8 cellular contexts compared by ENCODE assay signal in genomic region chr1:110207831-110208230, GRCh38. TPM values are rescaled to one million over a fixed set of nuclear protein-coding genes. Genes with fewer than 3 reads are reported as not detected.
DNase-seq lines count a peak whose midpoint lies in the region; ATAC-seq and TF ChIP-seq lines count a peak whose summit lies in the region.

No MANE protein-coding gene starts in this region.

- WGBS in testis, 2 donors, result 48 to 74% methylated on average over 3 to 5 of the region's 5 CpGs

- CTCF ChIA-PET in PC-3 (lab: Charles Lee), result interaction anchor here (0.5 to 4.3 kb wide), 12 partner anchors 11 to 288 kb away, joined by 3 to 53 read pairs (median 6); no protein-coding TSS in a partner anchor

- TF ChIP-seq POLR2A in testis (IDR thresholded peaks at IDR 0.05), result no peak

- H3K27me3 Mint-ChIP-seq in CD14-positive monocyte (ENCODE audit: low read depth in 3 of 3), result peaks cover 17 to 25% (median 23%) of the 10 kb centered on the region in 3 donors
- peaks cover 3% of the 10 kb centered on the region for H3K27me3 Mint-ChIP-seq in activated T-cell treated with anti-CD3 and anti-CD28 coated beads, Interleukin-2, amount 50 U/mL, for 4 hours (ENCODE audit: low read depth)

- H3K4me3 ChIP-seq in HAP-1 (no peak overlapping the region), PC-3 (ENCODE audit: low read length) (no peak overlapping the region), fibroblast of mammary gland (ENCODE audit: control insufficient read depth, low read depth, low read length) (no peak overlapping the region), testis (no peak overlapping the region)

- H4K20me1 ChIP-seq in PC-3 (ENCODE audit: low read length), result no peaks in the 10 kb centered on the region

- H3K4me3 Mint-ChIP-seq in CD14-positive monocyte, result no peak overlapping the region
- H3K4me3 Mint-ChIP-seq in activated T-cell treated with anti-CD3 and anti-CD28 coated beads, Interleukin-2, amount 50 U/mL, for 4 hours, result no peak overlapping the region

- H3K4me2 ChIP-seq in PC-3 (ENCODE audit: low read length), result no peak overlapping the region

- H3K9me3 Mint-ChIP-seq in CD14-positive monocyte, result peaks cover 0 to 13% (median 3%) of the 10 kb centered on the region in 7 donors
- H3K9me3 Mint-ChIP-seq in activated T-cell treated with anti-CD3 and anti-CD28 coated beads, Interleukin-2, amount 50 U/mL, for 4 hours, result no peaks in the 10 kb centered on the region

- H3K27ac ChIP-seq in PC-3 (ENCODE audit: low read length), result no peak overlapping the region
- H3K27ac ChIP-seq in testis, result no peak overlapping the region

- H3F3A ChIP-seq in PC-3 (ENCODE audit: low read length, unreplicated experiment), result peaks cover 4% of the 10 kb centered on the region

- H3K9me3 ChIP-seq in HAP-1 (no peaks in the 10 kb centered on the region), PC-3 (ENCODE audit: low read length) (no peaks in the 10 kb centered on the region), testis (no peaks in the 10 kb centered on the region)

- peak; percentile 95 for TF ChIP-seq CTCF in CD14-positive monocyte (IDR thresholded peaks at IDR 0.05)
- TF ChIP-seq CTCF in PC-3 (conservative IDR thresholded peaks at IDR 0.05; ENCODE audit: low read depth, low read length), result peak; percentile 95
- TF ChIP-seq CTCF in fibroblast of mammary gland (conservative IDR thresholded peaks at IDR 0.05; ENCODE audit: control insufficient read depth, insufficient read depth, low read depth, low read length), result peak; percentile 93
- peak; percentile 76 to 84 (median 79) for TF ChIP-seq CTCF in testis (IDR thresholded peaks at IDR 0.05)

- no peak overlapping the region for H2AFZ ChIP-seq in PC-3 (ENCODE audit: low read length)

- peak overlapping the region in 2 of 7 donors; percentile 12 to 16 for H3K27ac Mint-ChIP-seq in CD14-positive monocyte

- H3K36me3 Mint-ChIP-seq in CD14-positive monocyte, result peaks cover 4 to 10% of the 10 kb centered on the region in 2 donors
- H3K36me3 Mint-ChIP-seq in activated T-cell treated with anti-CD3 and anti-CD28 coated beads, Interleukin-2, amount 50 U/mL, for 4 hours (ENCODE audit: insufficient read depth), result no peaks in the 10 kb centered on the region

- peaks cover 24% of the 10 kb centered on the region for H3K4me1 Mint-ChIP-seq in CD14-positive monocyte
- H3K4me1 Mint-ChIP-seq in activated T-cell treated with anti-CD3 and anti-CD28 coated beads, Interleukin-2, amount 50 U/mL, for 4 hours (ENCODE audit: low read depth), result peaks cover 39% of the 10 kb centered on the region

- no peaks in the 10 kb centered on the region for H3K36me3 ChIP-seq in HAP-1 (replicated peaks)
- no peaks in the 10 kb centered on the region for H3K36me3 ChIP-seq in PC-3 (ENCODE audit: low read depth, low read length)
- no peaks in the 10 kb centered on the region for H3K36me3 ChIP-seq in testis (ENCODE audit: low read depth, missing control alignments)

- no peaks in the 10 kb centered on the region for H3K79me2 ChIP-seq in PC-3 (ENCODE audit: low read length)

- intact Hi-C loops in CD14-positive monocyte (cut with micrococcal nuclease), result loop anchor here (1.0 to 5.0 kb wide), 3 partner anchors 104 to 254 kb away; no protein-coding TSS in a partner anchor
- intact Hi-C loops in PC-3 (cut with micrococcal nuclease), result loop anchor here (1.0 kb wide), 2 partner anchors 104 to 252 kb away; no protein-coding TSS in a partner anchor
- intact Hi-C loops in testis (cut with DNase I; ENCODE audit: low total_unique reads), result loop anchor here (5.0 to 10.0 kb wide), 2 partner anchors 104 to 287 kb away; no protein-coding TSS in a partner anchor

- DNase-seq in CD14-positive monocyte (ENCODE audit: low spot score), result no peak
- DNase-seq in HAP-1 (ENCODE audit: low spot score in 2 of 2), result peak; percentile 50 to 85
- peak; percentile 66 for DNase-seq in PC-3
- peak; percentile 73 for DNase-seq in activated T-cell treated with anti-CD3 and anti-CD28 coated beads, Interleukin-2, amount 50 U/mL, for 4 hours
- DNase-seq in fibroblast of mammary gland (ENCODE audit: low read depth), result peak; percentile 42
- DNase-seq in occipital lobe (lab: John Stamatoyannopoulos, UW), result peak; percentile 43
- DNase-seq in testis, result peak; percentile 79
- DNase-seq in middle frontal gyrus (ENCODE audit: extremely low spot score, low spot score), result no peak

- POLR2A ChIA-PET in PC-3 (lab: Charles Lee; ENCODE audit: unreplicated experiment), result no interaction called here

- H3K4me1 ChIP-seq in HAP-1 (peaks cover 17% of the 10 kb centered on the region), PC-3 (ENCODE audit: insufficient read depth, low read length) (peaks cover 25% of the 10 kb centered on the region), testis (peaks cover 12% of the 10 kb centered on the region)

- no TSS peak for BruUV-seq in PC-3 (replicated peaks; lab: Mats Ljungman, UMichigan)

- H3K27me3 ChIP-seq in HAP-1 (ENCODE audit: low read depth) (no peaks in the 10 kb centered on the region), PC-3 (ENCODE audit: low read length) (no peaks in the 10 kb centered on the region), testis (no peaks in the 10 kb centered on the region)

- peak; percentile 32 for ATAC-seq in PC-3
- peak; percentile 12 to 15 for ATAC-seq in activated T-cell treated with anti-CD3 and anti-CD28 coated beads, Interleukin-2, amount 50 U/mL, for 4 hours

- H3K9ac ChIP-seq in PC-3 (ENCODE audit: low read length), result no peak overlapping the region

- in situ Hi-C loops in HAP-1 (cut with MboI; ENCODE audit: low sequenced_read_pairs), result no loop called here

- H3K9me2 ChIP-seq in PC-3 (replicated peaks; ENCODE audit: low read length), result no peaks in the 10 kb centered on the region

RNA-seq across cellular contexts. Expression of gene KCNC4, which starts 2.3 kb away (rescaled TPM):
- polyA plus RNA-seq in CD14-positive monocyte (under 1 TPM; 0.03 to 0.12 TPM), testis (ENCODE audit: insufficient read depth, low read depth, low replicate concordance) (9.5 TPM)
- total RNA-seq in PC-3 (2014; rRNA removed) (1.6 and 3.6 TPM in 2 replicates), occipital lobe (4.8 TPM), testis (10 to 100 TPM; 21.7 to 24.8 TPM)
- total RNA-seq in activated T-cell treated with anti-CD3 and anti-CD28 coated beads, Interleukin-2, amount 50 U/mL, for 4 hours, result 1 to 10 TPM; 6.4 to 8.1 (median 7.9) TPM

RNA-seq across cellular contexts. Expression of gene SLC6A17, which starts 57.5 kb away (rescaled TPM):
- polyA plus RNA-seq in CD14-positive monocyte, result not detected
- total RNA-seq in PC-3 (2014; rRNA removed), result not detected in 2 replicates
- total RNA-seq in activated T-cell treated with anti-CD3 and anti-CD28 coated beads, Interleukin-2, amount 50 U/mL, for 4 hours, result under 1 TPM in 2 of 3 donors, not detected in 1; 0.05 to 0.10 TPM
- total RNA-seq in occipital lobe, result 13.9 TPM
- total RNA-seq in testis, result 1 to 10 TPM; 4.5 to 5.3 TPM
- polyA plus RNA-seq in testis (ENCODE audit: insufficient read depth, low read depth, low replicate concordance), result 3.6 TPM

Comparison
In these comparisons a context has a peak if more than half of its experiments do, and no peak if none do; other contexts are left out.
1. DNase-seq: peak in HAP-1 (2 of 2), PC-3 (single experiment), activated T-cell treated with anti-CD3 and anti-CD28 coated beads, Interleukin-2, amount 50 U/mL, for 4 hours (single experiment), fibroblast of mammary gland (single experiment), occipital lobe (single experiment) and testis (single experiment); none in CD14-positive monocyte (single experiment) and middle frontal gyrus (single experiment).
2. Peak in every context shown above with its lines, with median percentiles within 50 percentile points of each other: CTCF ChIP-seq.